14 cellular contexts compared by ENCODE assay signal in the genomic region with DNA sequence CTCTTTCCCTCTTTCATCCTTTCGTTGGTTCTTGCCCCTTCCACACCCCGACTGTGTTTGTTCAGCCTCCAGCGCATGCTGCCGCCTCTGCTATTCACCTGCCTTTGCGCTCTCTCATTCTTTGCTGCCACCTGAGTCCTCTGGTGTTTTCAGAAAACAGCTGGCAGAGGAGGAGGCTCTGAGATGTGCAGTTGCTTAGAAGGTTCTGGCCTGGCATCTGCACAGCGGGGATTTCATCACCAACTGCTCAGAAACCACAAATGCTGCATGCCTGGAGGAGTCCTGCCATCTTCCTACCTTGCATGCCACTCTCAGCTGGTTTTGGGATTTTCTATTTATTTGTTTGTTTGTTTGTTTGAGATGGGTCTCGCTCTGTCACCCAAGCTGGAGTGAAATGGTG. TPM values are rescaled to one million over a fixed set of nuclear protein-coding genes. Genes with fewer than 3 reads are reported as not detected.
DNase-seq lines count a peak whose midpoint lies in the region; ATAC-seq and TF ChIP-seq lines count a peak whose summit lies in the region.
"Had no signal": no experiment of that assay in that cellular context is flagged by ENCODE, and none has a peak within 500 bp of the region (broad histone marks: within the 10 kb centered on the region; RNA-seq: fewer than 3 reads in every experiment).

No MANE protein-coding gene starts in this region.

- peaks cover 1% of the 10 kb centered on the region for H3K36me3 Mint-ChIP-seq in activated naive CD8-positive, alpha-beta T cell treated with anti-CD3 and anti-CD28 coated beads for 36 hours

- no peak overlapping the region for H2AFZ ChIP-seq in osteoblast (ENCODE audit: low read length)

- H3K4me3 ChIP-seq in NB4 (ENCODE audit: low read depth, low read length) (no peak overlapping the region), osteoblast (ENCODE audit: insufficient read depth, low read length) (no peak overlapping the region)
- H3K4me3 ChIP-seq: breast epithelium, esophagus muscularis mucosa, tibial nerve had no signal

- H3K4me1 Mint-ChIP-seq in activated naive CD8-positive, alpha-beta T cell treated with anti-CD3 and anti-CD28 coated beads for 36 hours, result peaks cover 12% of the 10 kb centered on the region

- no peak for ATAC-seq in HG03565 (IDR thresholded peaks at IDR 0.05; ENCODE audit: unreplicated experiment)
- ATAC-seq: sciatic nerve had no signal

- H3K9me3 Mint-ChIP-seq in activated naive CD8-positive, alpha-beta T cell treated with anti-CD3 and anti-CD28 coated beads for 36 hours, result peaks cover 1% of the 10 kb centered on the region

- no peaks in the 10 kb centered on the region for H3K79me2 ChIP-seq in osteoblast (ENCODE audit: insufficient read depth, low read length)

- peaks cover 15% of the 10 kb centered on the region for H3K27me3 Mint-ChIP-seq in activated naive CD8-positive, alpha-beta T cell treated with anti-CD3 and anti-CD28 coated beads for 36 hours

- peaks cover 3% of the 10 kb centered on the region for H4K20me1 ChIP-seq in osteoblast (ENCODE audit: insufficient read depth, low read length)

- H3K4me3 Mint-ChIP-seq in activated naive CD8-positive, alpha-beta T cell treated with anti-CD3 and anti-CD28 coated beads for 36 hours, result no peak overlapping the region

- DNase-seq in activated CD4-positive, alpha-beta T cell treated with anti-CD3 and anti-CD28 coated beads for 48 hours, result peak; percentile 9
- DNase-seq in activated CD4-positive, alpha-beta T cell treated with anti-CD3 and anti-CD28 coated beads for 1 hour, result no peak
- DNase-seq in NB4 (ENCODE audit: low read depth) (peak; percentile 44), osteoblast (ENCODE audit: insufficient read length, low spot score, missing footprints) (no peak), NCI-H1048 (lab: John Stamatoyannopoulos, UW) (no peak), NCI-H2196 treated with DMSO at 0.1 percent for 48 hours (lab: John Stamatoyannopoulos, UW; ENCODE audit: unreplicated experiment) (no peak)
- no peak for DNase-seq in activated naive CD8-positive, alpha-beta T cell treated with anti-CD3 and anti-CD28 coated beads for 36 hours

- TF ChIP-seq CTCF in NB4 (IDR thresholded peaks at IDR 0.05; ENCODE audit: low read depth, low read length) (no peak), osteoblast (IDR thresholded peaks at IDR 0.05; ENCODE audit: extremely low read depth, low read depth, low read length) (no peak)

- peaks cover 22% of the 10 kb centered on the region for H3K4me1 ChIP-seq in osteoblast (ENCODE audit: insufficient read depth, low read length)
- H3K4me1 ChIP-seq: breast epithelium, tibial nerve had no signal

- H3K9me3 ChIP-seq in osteoblast (ENCODE audit: low read depth, low read length), result no peaks in the 10 kb centered on the region
- H3K9me3 ChIP-seq: breast epithelium, esophagus muscularis mucosa, tibial nerve had no signal

- H3K27ac ChIP-seq in osteoblast (ENCODE audit: low read depth, low read length), result peak overlapping the region; percentile 60
- H3K27ac ChIP-seq: breast epithelium, esophagus muscularis mucosa, tibial nerve had no signal

- peaks cover 4% of the 10 kb centered on the region for H3K36me3 ChIP-seq in osteoblast (ENCODE audit: insufficient read depth, low read length)
- H3K36me3 ChIP-seq: breast epithelium, esophagus muscularis mucosa, tibial nerve had no signal

- H3K4me2 ChIP-seq in osteoblast (ENCODE audit: insufficient read depth, low read length), result no peak overlapping the region

- peak overlapping the region; percentile 65 for H3K27ac Mint-ChIP-seq in activated naive CD8-positive, alpha-beta T cell treated with anti-CD3 and anti-CD28 coated beads for 36 hours

- no peaks in the 10 kb centered on the region for H3K27me3 ChIP-seq in osteoblast (ENCODE audit: insufficient read depth, low read length)
- H3K27me3 ChIP-seq: breast epithelium, esophagus muscularis mucosa, tibial nerve had no signal

- no peak for TF ChIP-seq POLR2A in NB4 (IDR thresholded peaks at IDR 0.05; ENCODE audit: extremely low read depth, insufficient read length)

RNA-seq across cellular contexts. Expression of a gene that starts 39.2 kb away (rescaled TPM):
- not detected for total RNA-seq in activated naive CD8-positive, alpha-beta T cell treated with anti-CD3 and anti-CD28 coated beads for 36 hours
- total RNA-seq in osteoblast, result not detected in 2 replicates
- total RNA-seq: activated CD8-positive, alpha-beta memory T cell treated with anti-CD3 and anti-CD28 coated beads for 36 hours; breast epithelium; esophagus muscularis mucosa; NCI-H460 had no signal

Comparison
In these comparisons a context has a peak if more than half of its experiments do, and no peak if none do; other contexts are left out.
1. DNase-seq: peak in activated CD4-positive, alpha-beta T cell treated with anti-CD3 and anti-CD28 coated beads for 48 hours (single experiment) and NB4 (single experiment); none in activated CD4-positive, alpha-beta T cell treated with anti-CD3 and anti-CD28 coated beads for 1 hour (single experiment), activated naive CD8-positive, alpha-beta T cell treated with anti-CD3 and anti-CD28 coated beads for 36 hours (single experiment), osteoblast (single experiment), NCI-H1048 (single experiment) and NCI-H2196 treated with DMSO at 0.1 percent for 48 hours (single experiment).